ENCODE assay signal across 19 cellular contexts in genomic region chr18:57640749-57641148, GRCh38. TPM values are rescaled to one million over a fixed set of nuclear protein-coding genes. Genes with fewer than 3 reads are reported as not detected.
DNase-seq lines count a peak whose midpoint lies in the region; ATAC-seq and TF ChIP-seq lines count a peak whose summit lies in the region.
"Had no signal": no experiment of that assay in that cellular context is flagged by ENCODE, and none has a peak within 500 bp of the region (broad histone marks: within the 10 kb centered on the region; RNA-seq: fewer than 3 reads in every experiment).

No MANE protein-coding gene starts in this region.

- H3K4me1 Mint-ChIP-seq in stimulated activated naive CD8-positive, alpha-beta T cell treated with anti-CD3 and anti-CD28 coated beads, Interleukin-15, amount 100 ng/mL, for 72 hours = peaks cover 43% of the 10 kb centered on the region
- peaks cover 10% of the 10 kb centered on the region for H3K4me1 Mint-ChIP-seq in chondrocyte (ENCODE audit: low read depth)
- H3K4me1 Mint-ChIP-seq in stimulated activated naive CD8-positive, alpha-beta T cell treated with anti-CD3 and anti-CD28 coated beads, Interleukin-15, Interleukin-2, amounts not matched to agents 100 ng/mL and 50 ng/mL, for 24 hours (ENCODE audit: low read depth) = peaks cover 30% of the 10 kb centered on the region
- H3K4me1 Mint-ChIP-seq: GM23338 had no signal

- H3K4me3 Mint-ChIP-seq in stimulated activated naive CD8-positive, alpha-beta T cell treated with anti-CD3 and anti-CD28 coated beads, Interleukin-15, amount 100 ng/mL, for 72 hours = no peak overlapping the region
- no peak overlapping the region for H3K4me3 Mint-ChIP-seq in chondrocyte (ENCODE audit: unreplicated experiment)
- H3K4me3 Mint-ChIP-seq in stimulated activated naive CD8-positive, alpha-beta T cell treated with anti-CD3 and anti-CD28 coated beads, Interleukin-15, Interleukin-2, amounts not matched to agents 100 ng/mL and 50 ng/mL, for 24 hours = peak overlapping the region; percentile 4
- H3K4me3 Mint-ChIP-seq: GM23338 had no signal

- ATAC-seq in stimulated activated naive CD8-positive, alpha-beta T cell treated with anti-CD3 and anti-CD28 coated beads, Interleukin-15, Interleukin-2, amounts not matched to agents 100 U/mL and 50 U/mL, for 24 hours = peak; percentile 82
- no peak for ATAC-seq in stimulated activated naive CD8-positive, alpha-beta T cell treated with anti-CD3 and anti-CD28 coated beads, Interleukin-15, amount 100 ng/mL, for 72 hours
- ATAC-seq in GM18498 (IDR thresholded peaks at IDR 0.05; ENCODE audit: unreplicated experiment) = no peak
- ATAC-seq: GM23338, SK-N-SH treated with all-trans-retinoic acid at 6 μM for 48 hours had no signal

- TF ChIP-seq CTCF in chondrocyte (IDR thresholded peaks at IDR 0.05) = no peak

- H3K27ac Mint-ChIP-seq in stimulated activated naive CD8-positive, alpha-beta T cell treated with anti-CD3 and anti-CD28 coated beads, Interleukin-15, amount 100 ng/mL, for 72 hours = peak overlapping the region in 1 of 2 donors; percentile 76
- H3K27ac Mint-ChIP-seq in chondrocyte (ENCODE audit: unreplicated experiment) = peak overlapping the region; percentile 66
- peak overlapping the region; percentile 89 for H3K27ac Mint-ChIP-seq in stimulated activated naive CD8-positive, alpha-beta T cell treated with anti-CD3 and anti-CD28 coated beads, Interleukin-15, Interleukin-2, amounts not matched to agents 100 ng/mL and 50 ng/mL, for 24 hours
- H3K27ac Mint-ChIP-seq: GM23338 had no signal

- H3K36me3 Mint-ChIP-seq in chondrocyte (ENCODE audit: low read depth) = peaks cover 9% of the 10 kb centered on the region
- peaks cover 54% of the 10 kb centered on the region for H3K36me3 Mint-ChIP-seq in stimulated activated naive CD8-positive, alpha-beta T cell treated with anti-CD3 and anti-CD28 coated beads, Interleukin-15, Interleukin-2, amounts not matched to agents 100 ng/mL and 50 ng/mL, for 24 hours (ENCODE audit: low read depth)

- H3K9me3 ChIP-seq in KOPT-K1 (ENCODE audit: insufficient read depth, low read length, poor library complexity, severe bottlenecking) = peaks cover 7% of the 10 kb centered on the region
- H3K9me3 ChIP-seq: BE2C had no signal

- no peak for DNase-seq in stimulated activated naive CD8-positive, alpha-beta T cell treated with anti-CD3 and anti-CD28 coated beads, Interleukin-15, Interleukin-2, amounts not matched to agents 100 U/mL and 50 U/mL, for 24 hours
- DNase-seq in stimulated activated naive CD8-positive, alpha-beta T cell treated with anti-CD3 and anti-CD28 coated beads, Interleukin-15, amount 100 ng/mL, for 72 hours = no peak
- DNase-seq in chondrocyte (ENCODE audit: low spot score) (no peak), Ammon's horn (ENCODE audit: low spot score) (no peak), ureter (ENCODE audit: low spot score) (no peak)
- DNase-seq: BE2C; Calu3; CD4-positive, alpha-beta memory T cell; Kasumi-1; MM.1S; NCI-H1417; NCI-H187 treated with DMSO at 0.1 percent for 48 hours; NCI-H526 treated with DMSO at 0.1 percent for 48 hours; SHP77 had no signal

- H3K36me3 ChIP-seq in KOPT-K1 (ENCODE audit: insufficient read depth, low read length) = peaks cover 15% of the 10 kb centered on the region
- H3K36me3 ChIP-seq: BE2C had no signal

- H3K27ac ChIP-seq in KOPT-K1 (ENCODE audit: low read depth, low read length, poor library complexity, severe bottlenecking) = peak overlapping the region; percentile 71

- no peaks in the 10 kb centered on the region for H3K27me3 Mint-ChIP-seq in stimulated activated naive CD8-positive, alpha-beta T cell treated with anti-CD3 and anti-CD28 coated beads, Interleukin-15, amount 100 ng/mL, for 72 hours
- no peaks in the 10 kb centered on the region for H3K27me3 Mint-ChIP-seq in chondrocyte (ENCODE audit: low read depth)
- H3K27me3 Mint-ChIP-seq in stimulated activated naive CD8-positive, alpha-beta T cell treated with anti-CD3 and anti-CD28 coated beads, Interleukin-15, Interleukin-2, amounts not matched to agents 100 ng/mL and 50 ng/mL, for 24 hours = no peaks in the 10 kb centered on the region
- H3K27me3 Mint-ChIP-seq: CD4-positive, alpha-beta memory T cell had no signal

- H3K9me3 Mint-ChIP-seq in stimulated activated naive CD8-positive, alpha-beta T cell treated with anti-CD3 and anti-CD28 coated beads, Interleukin-15, amount 100 ng/mL, for 72 hours = peaks cover 5 to 7% of the 10 kb centered on the region in 2 donors
- peaks cover 6% of the 10 kb centered on the region for H3K9me3 Mint-ChIP-seq in chondrocyte (ENCODE audit: low read depth)
- no peaks in the 10 kb centered on the region for H3K9me3 Mint-ChIP-seq in stimulated activated naive CD8-positive, alpha-beta T cell treated with anti-CD3 and anti-CD28 coated beads, Interleukin-15, Interleukin-2, amounts not matched to agents 100 ng/mL and 50 ng/mL, for 24 hours

RNA-seq across cellular contexts. Expression of gene NARS1, which starts 19.1 kb away (rescaled TPM):
- total RNA-seq in chondrocyte (101 to 144 TPM (median 140 TPM) in 3 replicates), ureter (163 TPM)

RNA-seq across cellular contexts. Expression of gene FECH, which starts 54.2 kb away (rescaled TPM):
- total RNA-seq in chondrocyte (24.6 to 33.9 TPM (median 25.9 TPM) in 3 replicates), ureter (13.7 TPM)
